ENCODE assay signal across 2 cellular contexts in the genomic region with DNA sequence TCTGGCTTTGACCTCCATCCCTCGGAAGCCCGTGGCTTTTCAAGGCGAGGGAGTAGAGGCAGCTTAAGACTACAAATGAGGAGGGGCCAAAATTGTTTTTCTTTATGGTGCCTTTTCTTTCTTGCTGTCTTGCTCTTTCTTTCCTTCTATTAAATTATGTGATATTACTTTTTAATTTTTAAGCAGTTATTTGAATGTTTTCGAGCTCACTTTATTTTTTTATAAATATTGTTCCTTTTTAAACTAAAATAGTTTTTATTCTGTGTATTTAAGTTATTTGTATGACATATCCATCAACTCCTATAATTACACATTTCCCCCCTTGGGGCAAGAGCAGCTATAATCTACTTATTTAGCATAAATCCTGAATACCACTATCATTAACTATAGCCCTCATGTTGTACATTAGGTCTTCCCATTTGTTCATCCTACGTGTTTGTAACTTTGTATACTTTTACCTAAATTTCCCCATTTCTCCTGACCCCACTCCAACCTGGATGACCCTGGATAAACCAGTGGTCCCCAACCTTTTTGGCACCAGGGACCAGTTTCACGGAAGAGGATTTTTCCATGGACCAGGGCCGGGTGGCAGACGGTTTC.
TF ChIP-seq lines count a peak whose summit lies in the region.

No MANE protein-coding gene starts in this region.

TF ChIP-seq in HCT116, 20 proteins besides CTCF, POLR2A, EP300 and RAD21:
- TF ChIP-seq TCF7L2 (IDR thresholded peaks at IDR 0.05; ENCODE audit: borderline replicate concordance, extremely low read depth, insufficient read depth, insufficient read length), result no peak
- no peak for TF ChIP-seq SRF (IDR thresholded peaks at IDR 0.05; ENCODE audit: low read depth)
- TF ChIP-seq SP1 (IDR thresholded peaks at IDR 0.05; ENCODE audit: low read depth), result no peak
- TF ChIP-seq JUND (IDR thresholded peaks at IDR 0.05), result no peak
- TF ChIP-seq, protein P1, sequence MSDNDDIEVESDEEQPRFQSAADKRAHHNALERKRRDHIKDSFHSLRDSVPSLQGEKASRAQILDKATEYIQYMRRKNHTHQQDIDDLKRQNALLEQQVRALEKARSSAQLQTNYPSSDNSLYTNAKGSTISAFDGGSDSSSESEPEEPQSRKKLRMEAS (IDR thresholded peaks at IDR 0.05), result no peak
- TF ChIP-seq, protein P2, sequence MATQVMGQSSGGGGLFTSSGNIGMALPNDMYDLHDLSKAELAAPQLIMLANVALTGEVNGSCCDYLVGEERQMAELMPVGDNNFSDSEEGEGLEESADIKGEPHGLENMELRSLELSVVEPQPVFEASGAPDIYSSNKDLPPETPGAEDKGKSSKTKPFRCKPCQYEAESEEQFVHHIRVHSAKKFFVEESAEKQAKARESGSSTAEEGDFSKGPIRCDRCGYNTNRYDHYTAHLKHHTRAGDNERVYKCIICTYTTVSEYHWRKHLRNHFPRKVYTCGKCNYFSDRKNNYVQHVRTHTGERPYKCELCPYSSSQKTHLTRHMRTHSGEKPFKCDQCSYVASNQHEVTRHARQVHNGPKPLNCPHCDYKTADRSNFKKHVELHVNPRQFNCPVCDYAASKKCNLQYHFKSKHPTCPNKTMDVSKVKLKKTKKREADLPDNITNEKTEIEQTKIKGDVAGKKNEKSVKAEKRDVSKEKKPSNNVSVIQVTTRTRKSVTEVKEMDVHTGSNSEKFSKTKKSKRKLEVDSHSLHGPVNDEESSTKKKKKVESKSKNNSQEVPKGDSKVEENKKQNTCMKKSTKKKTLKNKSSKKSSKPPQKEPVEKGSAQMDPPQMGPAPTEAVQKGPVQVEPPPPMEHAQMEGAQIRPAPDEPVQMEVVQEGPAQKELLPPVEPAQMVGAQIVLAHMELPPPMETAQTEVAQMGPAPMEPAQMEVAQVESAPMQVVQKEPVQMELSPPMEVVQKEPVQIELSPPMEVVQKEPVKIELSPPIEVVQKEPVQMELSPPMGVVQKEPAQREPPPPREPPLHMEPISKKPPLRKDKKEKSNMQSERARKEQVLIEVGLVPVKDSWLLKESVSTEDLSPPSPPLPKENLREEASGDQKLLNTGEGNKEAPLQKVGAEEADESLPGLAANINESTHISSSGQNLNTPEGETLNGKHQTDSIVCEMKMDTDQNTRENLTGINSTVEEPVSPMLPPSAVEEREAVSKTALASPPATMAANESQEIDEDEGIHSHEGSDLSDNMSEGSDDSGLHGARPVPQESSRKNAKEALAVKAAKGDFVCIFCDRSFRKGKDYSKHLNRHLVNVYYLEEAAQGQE (IDR thresholded peaks at IDR 0.05; ENCODE audit: low read depth), result no peak
- no peak; the same call in 1 of the 2 replicates for TF ChIP-seq SIN3A (IDR thresholded peaks at IDR 0.05; ENCODE audit: low read depth)
- no peak for TF ChIP-seq EGR1 (IDR thresholded peaks at IDR 0.05; ENCODE audit: low read depth)
- TF ChIP-seq, protein P3, sequence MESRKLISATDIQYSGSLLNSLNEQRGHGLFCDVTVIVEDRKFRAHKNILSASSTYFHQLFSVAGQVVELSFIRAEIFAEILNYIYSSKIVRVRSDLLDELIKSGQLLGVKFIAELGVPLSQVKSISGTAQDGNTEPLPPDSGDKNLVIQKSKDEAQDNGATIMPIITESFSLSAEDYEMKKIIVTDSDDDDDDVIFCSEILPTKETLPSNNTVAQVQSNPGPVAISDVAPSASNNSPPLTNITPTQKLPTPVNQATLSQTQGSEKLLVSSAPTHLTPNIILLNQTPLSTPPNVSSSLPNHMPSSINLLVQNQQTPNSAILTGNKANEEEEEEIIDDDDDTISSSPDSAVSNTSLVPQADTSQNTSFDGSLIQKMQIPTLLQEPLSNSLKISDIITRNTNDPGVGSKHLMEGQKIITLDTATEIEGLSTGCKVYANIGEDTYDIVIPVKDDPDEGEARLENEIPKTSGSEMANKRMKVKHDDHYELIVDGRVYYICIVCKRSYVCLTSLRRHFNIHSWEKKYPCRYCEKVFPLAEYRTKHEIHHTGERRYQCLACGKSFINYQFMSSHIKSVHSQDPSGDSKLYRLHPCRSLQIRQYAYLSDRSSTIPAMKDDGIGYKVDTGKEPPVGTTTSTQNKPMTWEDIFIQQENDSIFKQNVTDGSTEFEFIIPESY (IDR thresholded peaks at IDR 0.05; ENCODE audit: extremely low read depth, insufficient replicate concordance, low read length), result no peak
TF ChIP-seq in HCT116: peak in this region for 0.

TF ChIP-seq in GM12878, 131 proteins besides CTCF, POLR2A, EP300 and RAD21:
- TF ChIP-seq MTA3 (IDR thresholded peaks at IDR 0.05; ENCODE audit: borderline replicate concordance, low read length) (no peak), CHD2 (IDR thresholded peaks at IDR 0.05; ENCODE audit: borderline replicate concordance, low read depth, low read length) (no peak), GATAD2B (conservative IDR thresholded peaks at IDR 0.05; ENCODE audit: low read depth) (no peak), IKZF1 (conservative IDR thresholded peaks at IDR 0.05) (no peak), JUND (IDR thresholded peaks at IDR 0.05; ENCODE audit: low read depth, low read length) (no peak), RB1 (IDR thresholded peaks at IDR 0.05; ENCODE audit: borderline replicate concordance) (no peak), TBL1XR1 (IDR thresholded peaks at IDR 0.05; ENCODE audit: low read depth, low read length) (no peak), SMAD5 (IDR thresholded peaks at IDR 0.05; ENCODE audit: low read depth) (no peak), ZNF24 (IDR thresholded peaks at IDR 0.05) (no peak), NR2C1 (IDR thresholded peaks at IDR 0.05) (no peak), CBX3 (IDR thresholded peaks at IDR 0.05; ENCODE audit: borderline replicate concordance, low read depth) (no peak), SMAD1 (IDR thresholded peaks at IDR 0.05; ENCODE audit: low read depth, partially characterized antibody) (no peak), ATF7 (IDR thresholded peaks at IDR 0.05; ENCODE audit: low read depth) (no peak), ASH2L (IDR thresholded peaks at IDR 0.05; ENCODE audit: borderline replicate concordance, low read depth) (no peak), CHD4 (IDR thresholded peaks at IDR 0.05) (no peak), GABPA (IDR thresholded peaks at IDR 0.05; ENCODE audit: low read depth) (no peak)
- TF ChIP-seq, protein P4, sequence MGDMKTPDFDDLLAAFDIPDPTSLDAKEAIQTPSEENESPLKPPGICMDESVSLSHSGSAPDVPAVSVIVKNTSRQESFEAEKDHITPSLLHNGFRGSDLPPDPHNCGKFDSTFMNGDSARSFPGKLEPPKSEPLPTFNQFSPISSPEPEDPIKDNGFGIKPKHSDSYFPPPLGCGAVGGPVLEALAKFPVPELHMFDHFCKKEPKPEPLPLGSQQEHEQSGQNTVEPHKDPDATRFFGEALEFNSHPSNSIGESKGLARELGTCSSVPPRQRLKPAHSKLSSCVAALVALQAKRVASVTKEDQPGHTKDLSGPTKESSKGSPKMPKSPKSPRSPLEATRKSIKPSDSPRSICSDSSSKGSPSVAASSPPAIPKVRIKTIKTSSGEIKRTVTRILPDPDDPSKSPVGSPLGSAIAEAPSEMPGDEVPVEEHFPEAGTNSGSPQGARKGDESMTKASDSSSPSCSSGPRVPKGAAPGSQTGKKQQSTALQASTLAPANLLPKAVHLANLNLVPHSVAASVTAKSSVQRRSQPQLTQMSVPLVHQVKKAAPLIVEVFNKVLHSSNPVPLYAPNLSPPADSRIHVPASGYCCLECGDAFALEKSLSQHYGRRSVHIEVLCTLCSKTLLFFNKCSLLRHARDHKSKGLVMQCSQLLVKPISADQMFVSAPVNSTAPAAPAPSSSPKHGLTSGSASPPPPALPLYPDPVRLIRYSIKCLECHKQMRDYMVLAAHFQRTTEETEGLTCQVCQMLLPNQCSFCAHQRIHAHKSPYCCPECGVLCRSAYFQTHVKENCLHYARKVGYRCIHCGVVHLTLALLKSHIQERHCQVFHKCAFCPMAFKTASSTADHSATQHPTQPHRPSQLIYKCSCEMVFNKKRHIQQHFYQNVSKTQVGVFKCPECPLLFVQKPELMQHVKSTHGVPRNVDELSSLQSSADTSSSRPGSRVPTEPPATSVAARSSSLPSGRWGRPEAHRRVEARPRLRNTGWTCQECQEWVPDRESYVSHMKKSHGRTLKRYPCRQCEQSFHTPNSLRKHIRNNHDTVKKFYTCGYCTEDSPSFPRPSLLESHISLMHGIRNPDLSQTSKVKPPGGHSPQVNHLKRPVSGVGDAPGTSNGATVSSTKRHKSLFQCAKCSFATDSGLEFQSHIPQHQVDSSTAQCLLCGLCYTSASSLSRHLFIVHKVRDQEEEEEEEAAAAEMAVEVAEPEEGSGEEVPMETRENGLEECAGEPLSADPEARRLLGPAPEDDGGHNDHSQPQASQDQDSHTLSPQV (IDR thresholded peaks at IDR 0.05), result no peak
- TF ChIP-seq, protein P5, sequence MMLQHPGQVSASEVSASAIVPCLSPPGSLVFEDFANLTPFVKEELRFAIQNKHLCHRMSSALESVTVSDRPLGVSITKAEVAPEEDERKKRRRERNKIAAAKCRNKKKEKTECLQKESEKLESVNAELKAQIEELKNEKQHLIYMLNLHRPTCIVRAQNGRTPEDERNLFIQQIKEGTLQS (IDR thresholded peaks at IDR 0.05; ENCODE audit: borderline replicate concordance, extremely low read depth, low read depth, low read length), result no peak
- TF ChIP-seq, protein P6, sequence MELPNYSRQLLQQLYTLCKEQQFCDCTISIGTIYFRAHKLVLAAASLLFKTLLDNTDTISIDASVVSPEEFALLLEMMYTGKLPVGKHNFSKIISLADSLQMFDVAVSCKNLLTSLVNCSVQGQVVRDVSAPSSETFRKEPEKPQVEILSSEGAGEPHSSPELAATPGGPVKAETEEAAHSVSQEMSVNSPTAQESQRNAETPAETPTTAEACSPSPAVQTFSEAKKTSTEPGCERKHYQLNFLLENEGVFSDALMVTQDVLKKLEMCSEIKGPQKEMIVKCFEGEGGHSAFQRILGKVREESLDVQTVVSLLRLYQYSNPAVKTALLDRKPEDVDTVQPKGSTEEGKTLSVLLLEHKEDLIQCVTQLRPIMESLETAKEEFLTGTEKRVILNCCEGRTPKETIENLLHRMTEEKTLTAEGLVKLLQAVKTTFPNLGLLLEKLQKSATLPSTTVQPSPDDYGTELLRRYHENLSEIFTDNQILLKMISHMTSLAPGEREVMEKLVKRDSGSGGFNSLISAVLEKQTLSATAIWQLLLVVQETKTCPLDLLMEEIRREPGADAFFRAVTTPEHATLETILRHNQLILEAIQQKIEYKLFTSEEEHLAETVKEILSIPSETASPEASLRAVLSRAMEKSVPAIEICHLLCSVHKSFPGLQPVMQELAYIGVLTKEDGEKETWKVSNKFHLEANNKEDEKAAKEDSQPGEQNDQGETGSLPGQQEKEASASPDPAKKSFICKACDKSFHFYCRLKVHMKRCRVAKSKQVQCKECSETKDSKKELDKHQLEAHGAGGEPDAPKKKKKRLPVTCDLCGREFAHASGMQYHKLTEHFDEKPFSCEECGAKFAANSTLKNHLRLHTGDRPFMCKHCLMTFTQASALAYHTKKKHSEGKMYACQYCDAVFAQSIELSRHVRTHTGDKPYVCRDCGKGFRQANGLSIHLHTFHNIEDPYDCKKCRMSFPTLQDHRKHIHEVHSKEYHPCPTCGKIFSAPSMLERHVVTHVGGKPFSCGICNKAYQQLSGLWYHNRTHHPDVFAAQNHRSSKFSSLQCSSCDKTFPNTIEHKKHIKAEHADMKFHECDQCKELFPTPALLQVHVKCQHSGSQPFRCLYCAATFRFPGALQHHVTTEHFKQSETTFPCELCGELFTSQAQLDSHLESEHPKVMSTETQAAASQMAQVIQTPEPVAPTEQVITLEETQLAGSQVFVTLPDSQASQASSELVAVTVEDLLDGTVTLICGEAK (IDR thresholded peaks at IDR 0.05; ENCODE audit: borderline replicate concordance), result no peak
- TF ChIP-seq, protein P7, sequence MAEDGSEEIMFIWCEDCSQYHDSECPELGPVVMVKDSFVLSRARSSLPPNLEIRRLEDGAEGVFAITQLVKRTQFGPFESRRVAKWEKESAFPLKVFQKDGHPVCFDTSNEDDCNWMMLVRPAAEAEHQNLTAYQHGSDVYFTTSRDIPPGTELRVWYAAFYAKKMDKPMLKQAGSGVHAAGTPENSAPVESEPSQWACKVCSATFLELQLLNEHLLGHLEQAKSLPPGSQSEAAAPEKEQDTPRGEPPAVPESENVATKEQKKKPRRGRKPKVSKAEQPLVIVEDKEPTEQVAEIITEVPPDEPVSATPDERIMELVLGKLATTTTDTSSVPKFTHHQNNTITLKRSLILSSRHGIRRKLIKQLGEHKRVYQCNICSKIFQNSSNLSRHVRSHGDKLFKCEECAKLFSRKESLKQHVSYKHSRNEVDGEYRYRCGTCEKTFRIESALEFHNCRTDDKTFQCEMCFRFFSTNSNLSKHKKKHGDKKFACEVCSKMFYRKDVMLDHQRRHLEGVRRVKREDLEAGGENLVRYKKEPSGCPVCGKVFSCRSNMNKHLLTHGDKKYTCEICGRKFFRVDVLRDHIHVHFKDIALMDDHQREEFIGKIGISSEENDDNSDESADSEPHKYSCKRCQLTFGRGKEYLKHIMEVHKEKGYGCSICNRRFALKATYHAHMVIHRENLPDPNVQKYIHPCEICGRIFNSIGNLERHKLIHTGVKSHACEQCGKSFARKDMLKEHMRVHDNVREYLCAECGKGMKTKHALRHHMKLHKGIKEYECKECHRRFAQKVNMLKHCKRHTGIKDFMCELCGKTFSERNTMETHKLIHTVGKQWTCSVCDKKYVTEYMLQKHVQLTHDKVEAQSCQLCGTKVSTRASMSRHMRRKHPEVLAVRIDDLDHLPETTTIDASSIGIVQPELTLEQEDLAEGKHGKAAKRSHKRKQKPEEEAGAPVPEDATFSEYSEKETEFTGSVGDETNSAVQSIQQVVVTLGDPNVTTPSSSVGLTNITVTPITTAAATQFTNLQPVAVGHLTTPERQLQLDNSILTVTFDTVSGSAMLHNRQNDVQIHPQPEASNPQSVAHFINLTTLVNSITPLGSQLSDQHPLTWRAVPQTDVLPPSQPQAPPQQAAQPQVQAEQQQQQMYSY (CRISPR knock-in tag; IDR thresholded peaks at IDR 0.05), result no peak
